In genomic region chrX:26254436-26254835, GRCh38 we compare ENCODE assay signal across 28 cellular contexts. TPM values are rescaled to one million over a fixed set of nuclear protein-coding genes. Genes with fewer than 3 reads are reported as not detected.
"Had no signal": no experiment of that assay in that cellular context is flagged by ENCODE, and none has a peak within 500 bp of the region (broad histone marks: within the 10 kb centered on the region; RNA-seq: fewer than 3 reads in every experiment).

No MANE protein-coding gene starts in this region.

- H3K36me3 ChIP-seq: cardiac muscle cell had no signal

- DNase-seq: activated CD4-positive, alpha-beta memory T cell treated with anti-CD3 and anti-CD28 coated beads, Interleukin-2, amount 10 ng/mL, durations not matched to agents 7 days and 5 days; activated CD4-positive, alpha-beta T cell treated with anti-CD3 and anti-CD28 coated beads, Interleukin-2, amount 50 U/mL, for 1 hour; activated CD4-positive, CD25-positive, alpha-beta regulatory T cell; activated gamma-delta T cell; activated naive CD4-positive, alpha-beta T cell treated with anti-CD3 and anti-CD28 coated beads for 36 hours; activated T-cell treated with anti-CD3 and anti-CD28 coated beads for 4 hours; activated T-cell treated with anti-CD3 and anti-CD28 coated beads, Interleukin-2, amount 50 U/mL, for 48 hours; amygdala; Karpas-422; MM.1S; NCI-H1105; NCI-H1436; NCI-H187; NCI-H2081; NCI-H510A treated with DMSO at 0.1 percent for 48 hours; NCI-H69; PC-3; T-cell; T-helper 2 cell; T1000 had no signal

- FAIRE-seq: K562 had no signal

- H3K27ac ChIP-seq: cardiac muscle cell, SK-N-MC, VCaP had no signal

- H3K4me3 ChIP-seq: cardiac muscle cell, K562, SK-N-MC had no signal

- H3K27me3 ChIP-seq: cardiac muscle cell had no signal

RNA-seq across cellular contexts. Expression of gene MAGEB5, which starts 38.5 kb away (rescaled TPM):
- total RNA-seq: activated CD4-positive, alpha-beta memory T cell treated with anti-CD3 and anti-CD28 coated beads, Interleukin-2, amount 10 ng/mL, durations not matched to agents 7 days and 5 days; activated CD8-positive, alpha-beta memory T cell treated with anti-CD3 and anti-CD28 coated beads for 36 hours; activated naive CD4-positive, alpha-beta T cell treated with anti-CD3 and anti-CD28 coated beads for 36 hours; activated T-helper 17 cell treated with anti-CD3 and anti-CD28 coated beads, Interleukin-2, amount 50 U/mL, for 72 hours; astrocyte; cardiac muscle cell; K562; PC-3; RPMI7951; T-cell had no signal
